Comparison of ENCODE assay signal across 13 cellular contexts in genomic region chr11:35622070-35622469, GRCh38. TPM values are rescaled to one million over a fixed set of nuclear protein-coding genes. Genes with fewer than 3 reads are reported as not detected.
DNase-seq lines count a peak whose midpoint lies in the region; ATAC-seq and TF ChIP-seq lines count a peak whose summit lies in the region.
"Had no signal": no experiment of that assay in that cellular context is flagged by ENCODE, and none has a peak within 500 bp of the region (broad histone marks: within the 10 kb centered on the region; RNA-seq: fewer than 3 reads in every experiment).

No MANE protein-coding gene starts in this region.

- no CpG with 5 or more reads among the region's 3 CpGs for WGBS in IMR-90 (ENCODE audit: extremely low coverage in 2 of 2, insufficient read length in 1 of 2), 2 experiments
- WGBS in mammary epithelial cell (ENCODE audit: low coverage, missing lambda C conversion rate) = 3% methylated on average over 3 of the region's 3 CpGs

- H2AK9ac ChIP-seq in IMR-90 (replicated peaks; ENCODE audit: low read depth, low read length, poor library complexity) = no peak overlapping the region

- peak overlapping the region in 1 of 2 experiments; percentile 78; a peak in 2 of 4 replicates for H4K8ac ChIP-seq in IMR-90 (ENCODE audit: low read depth in 2 of 2, low read length in 2 of 2)

- no peak for TF ChIP-seq POLR2A in IMR-90 (IDR thresholded peaks at IDR 0.05; ENCODE audit: low read depth, low read length)

- POLR2A ChIA-PET in IMR-90 (lab: Charles Lee; ENCODE audit: unreplicated experiment) = no interaction called here

- H4K5ac ChIP-seq in IMR-90 (ENCODE audit: low read depth, low read length) = no peak overlapping the region

- no peaks in the 10 kb centered on the region for H3K9me3 ChIP-seq in IMR-90 (ENCODE audit: control insufficient read depth, insufficient read depth, low read length)
- no peaks in the 10 kb centered on the region for H3K9me3 ChIP-seq in mammary epithelial cell (replicated peaks; ENCODE audit: insufficient read depth, low read length)

- no peak overlapping the region for H2AFZ ChIP-seq in IMR-90 (replicated peaks; ENCODE audit: low read length, poor library complexity)
- H2AFZ ChIP-seq in mammary epithelial cell (ENCODE audit: low read depth, low read length) = no peak overlapping the region

- peak overlapping the region; percentile 50 for H3K14ac ChIP-seq in IMR-90 (replicated peaks; ENCODE audit: low read depth, low read length)

- dilution Hi-C loops in IMR-90 (cut with HindIII; ENCODE audit: low sequenced_read_pairs, unreplicated experiment) = no loop called here
- dilution Hi-C loops in mammary epithelial cell (cut with HindIII; ENCODE audit: low sequenced_read_pairs) = no loop called here

- H3K23ac ChIP-seq in IMR-90 (ENCODE audit: low read depth, low read length) = peak overlapping the region; percentile 73

- H3K9ac ChIP-seq in IMR-90 (ENCODE audit: low read depth, low read length) (peak overlapping the region; percentile 32; the same call in 1 of the 2 replicates), mammary epithelial cell (ENCODE audit: insufficient read depth, low read length) (peak overlapping the region; percentile 86)

- peaks cover 9% of the 10 kb centered on the region for H3K9me1 ChIP-seq in IMR-90 (ENCODE audit: insufficient read depth, low read length)

- H2AK5ac ChIP-seq in IMR-90 (ENCODE audit: low read depth, low read length) = 0 out of 2 replicates have a peak overlapping the region, but pooled peaks have one; percentile 29

- H3K27me3 ChIP-seq in IMR-90 (ENCODE audit: control insufficient read depth, insufficient read depth, low read length) (no peaks in the 10 kb centered on the region), mammary epithelial cell (ENCODE audit: insufficient read depth, low read length) (no peaks in the 10 kb centered on the region)

- no peak for TF ChIP-seq RAD21 in IMR-90 (IDR thresholded peaks at IDR 0.05; ENCODE audit: low read length)

- peak overlapping the region; percentile 63; the same call in 2 of the 3 replicates for H2BK15ac ChIP-seq in IMR-90 (ENCODE audit: low read depth, low read length)

- H3K4ac ChIP-seq in IMR-90 (ENCODE audit: low read depth, low read length) = peak overlapping the region; percentile 31; the same call in 1 of the 2 replicates

- in situ Hi-C loops in IMR-90 (cut with MboI; ENCODE audit: low sequenced_read_pairs) (loop anchor here (25.0 kb wide), 1 partner anchor 840 kb away; no protein-coding TSS in a partner anchor), mammary epithelial cell (cut with MboI; ENCODE audit: low sequenced_read_pairs in 2 of 2) (loop anchor here in 1 of 2 donors (5.0 to 25.0 kb wide), 3 partner anchors 40 to 440 kb away; partner anchors contain the start of gene TRIM44)

- H2BK20ac ChIP-seq in IMR-90 (ENCODE audit: low read depth, low read length) = peak overlapping the region; percentile 47; the same call in 1 of the 2 replicates

- peak overlapping the region; percentile 69; the same call in 1 of the 2 replicates for H3K4me2 ChIP-seq in IMR-90 (ENCODE audit: low read depth, low read length)
- peak overlapping the region; percentile 95 for H3K4me2 ChIP-seq in mammary epithelial cell (ENCODE audit: insufficient read depth, low read depth, low read length)

- H3K79me1 ChIP-seq in IMR-90 (ENCODE audit: low read depth in 1 of 2, low read length in 2 of 2) = peaks cover 14 to 29% of the 10 kb centered on the region in 2 experiments

- no peaks in the 10 kb centered on the region; the same call in 1 of the 2 replicates for H4K20me1 ChIP-seq in IMR-90 (ENCODE audit: insufficient read depth, low read length)
- H4K20me1 ChIP-seq in mammary epithelial cell (ENCODE audit: insufficient read depth, low read length) = no peaks in the 10 kb centered on the region

- H3K4me3 ChIP-seq in AG09309 (ENCODE audit: control insufficient read depth, low read depth, low read length) (no peak overlapping the region), IMR-90 (ENCODE audit: insufficient read depth, low read depth, low read length) (no peak overlapping the region), mammary epithelial cell (replicated peaks in 1 of 3; ENCODE audit: insufficient read depth in 1 of 3, low read depth in 2 of 3, low read length in 3 of 3) (peak overlapping the region in 2 of 3 experiments; percentile 81 to 91)

- CTCF ChIA-PET in IMR-90 (lab: Yijun Ruan, JAX) (no interaction called here), mammary epithelial cell (lab: Charles Lee; ENCODE audit: low non-redundant PET) (no interaction called here)

- intact Hi-C loops in IMR-90 (cut with micrococcal nuclease) (loop anchor here (2.0 to 10.0 kb wide), 4 partner anchors 41 to 165 kb away; partner anchors contain the start of gene TRIM44), mammary epithelial cell (cut with micrococcal nuclease) (loop anchor here (5.0 kb wide), 1 partner anchor 60 kb away; no protein-coding TSS in a partner anchor)

- peak overlapping the region; percentile 10; the same call in 1 of the 2 replicates for H4K91ac ChIP-seq in IMR-90 (ENCODE audit: insufficient read depth, low read depth, low read length)

- H3K56ac ChIP-seq in IMR-90 (ENCODE audit: extremely low read depth, insufficient read depth, low read length) = no peak overlapping the region

- H3K4me1 ChIP-seq in IMR-90 (ENCODE audit: control insufficient read depth, insufficient read depth, low read length) (peaks cover 13% of the 10 kb centered on the region), mammary epithelial cell (ENCODE audit: insufficient read depth, low read length) (peaks cover 44% of the 10 kb centered on the region)

- BruUV-seq in IMR-90 (replicated peaks; lab: Mats Ljungman, UMichigan) (no TSS peak), mammary epithelial cell (replicated peaks; lab: Mats Ljungman, UMichigan) (no TSS peak)

- peak overlapping the region; percentile 80 for H2BK120ac ChIP-seq in IMR-90 (ENCODE audit: low read depth, low read length)

- peak overlapping the region; percentile 94 for H2BK5ac ChIP-seq in IMR-90 (ENCODE audit: low read depth, low read length, poor library complexity, severe bottlenecking)

- DNase-seq in AG09309 (ENCODE audit: low read depth) (peak; percentile 46), IMR-90 (peak; percentile 84), mammary epithelial cell (peak; percentile 86), kidney tubule cell (ENCODE audit: low spot score) (peak; percentile 85), NCI-H2171 (lab: John Stamatoyannopoulos, UW) (no peak), omental fat pad (ENCODE audit: low spot score) (no peak), COLO829 (ENCODE audit: low spot score) (no peak)
- DNase-seq: activated CD8-positive, alpha-beta memory T cell treated with anti-CD3 and anti-CD28 coated beads, Interleukin-2, amount 50 U/mL, for 48 hours; CD4-positive, alpha-beta T cell; cortex of kidney; left cardiac atrium; NCI-H345 had no signal

- peak overlapping the region; percentile 76; the same call in 1 of the 2 replicates for H3K18ac ChIP-seq in IMR-90 (ENCODE audit: low read depth, low read length)

- H3K36me3 ChIP-seq in IMR-90 (ENCODE audit: control insufficient read depth, insufficient read depth, low read length) = no peaks in the 10 kb centered on the region
- H3K36me3 ChIP-seq in mammary epithelial cell (ENCODE audit: insufficient read depth, low read length) = no peaks in the 10 kb centered on the region

- TF ChIP-seq CTCF in AG09309 (IDR thresholded peaks at IDR 0.05; ENCODE audit: control insufficient read depth, insufficient read depth, low read depth, low read length, missing control alignments) = no peak
- TF ChIP-seq CTCF in IMR-90 (conservative IDR thresholded peaks at IDR 0.05; ENCODE audit: low read depth, low read length) = no peak
- TF ChIP-seq CTCF in mammary epithelial cell (conservative IDR thresholded peaks at IDR 0.05 in 1 of 2, IDR thresholded peaks at IDR 0.05 in 1 of 2; ENCODE audit: extremely low read depth in 1 of 2, insufficient read depth in 1 of 2, low read depth in 1 of 2, low read length in 2 of 2) = no peak
- no peak for TF ChIP-seq CTCF in omental fat pad (IDR thresholded peaks at IDR 0.05)

- no peak overlapping the region for H3K27ac ChIP-seq in IMR-90 (ENCODE audit: insufficient read depth, low read length)
- peak overlapping the region; percentile 76 for H3K27ac ChIP-seq in mammary epithelial cell (ENCODE audit: insufficient read depth, low read depth, low read length)

- ATAC-seq in IMR-90 (ENCODE audit: low read depth) = peak; percentile 13; the same call in 1 of the 2 replicates
- ATAC-seq in omental fat pad (ENCODE audit: low FRiP score) = no peak
- no peak for ATAC-seq in HG03095 (IDR thresholded peaks at IDR 0.05; ENCODE audit: unreplicated experiment)
- ATAC-seq: left cardiac atrium had no signal

- H3K79me2 ChIP-seq in mammary epithelial cell (ENCODE audit: insufficient read depth, low read length) = peaks cover 38% of the 10 kb centered on the region

TF ChIP-seq in IMR-90, 13 proteins besides CTCF, POLR2A, EP300 and RAD21 (continues in another document):
- TF ChIP-seq ELK1 (IDR thresholded peaks at IDR 0.05; ENCODE audit: borderline replicate concordance, low read depth, low read length) = no peak

RNA-seq across cellular contexts. Expression of gene FJX1, which starts 3.8 kb away (rescaled TPM):
- 8.1 and 8.4 TPM in 2 replicates for total RNA-seq in IMR-90 (2012; rRNA removed)
- 11.2 and 14.2 TPM in 2 replicates for polyA plus RNA-seq in IMR-90 (2012; rRNA removed)
- 16.5 and 30.3 TPM in 2 replicates for polyA plus RNA-seq in IMR-90 (2012; cell fraction: cytosol; rRNA removed)
- 12.9 and 26.1 TPM in 2 replicates for polyA plus RNA-seq in IMR-90 (2012; cell fraction: nucleus; rRNA removed; ENCODE audit: low replicate concordance)
- 10 to 100 TPM; 38.5 to 53.8 TPM for total RNA-seq in mammary epithelial cell
- 20.4 TPM for polyA plus RNA-seq in mammary epithelial cell
- 12.6 TPM for polyA minus RNA-seq in mammary epithelial cell
- total RNA-seq in omental fat pad = 10 to 100 TPM in 2 of 4 donors, 1 to 10 TPM in 2; 3.3 to 48.4 (median 9.4) TPM
- total RNA-seq: CD4-positive, alpha-beta T cell had no signal

RNA-seq across cellular contexts. Expression of gene TRIM44, which starts 40.5 kb away (rescaled TPM):
- total RNA-seq in IMR-90 (2012; rRNA removed) (99.4 and 104 TPM in 2 replicates), mammary epithelial cell (10 to 100 TPM; 27.7 to 55.7 TPM), omental fat pad (10 to 100 TPM; 47.3 to 64.0 (median 52.1) TPM)
- polyA plus RNA-seq in IMR-90 (2012; rRNA removed) (43.8 and 50.7 TPM in 2 replicates), mammary epithelial cell (46.0 TPM)
- 14.3 and 35.8 TPM in 2 replicates for polyA plus RNA-seq in IMR-90 (2012; cell fraction: cytosol; rRNA removed)
- 14.1 and 56.8 TPM in 2 replicates for polyA plus RNA-seq in IMR-90 (2012; cell fraction: nucleus; rRNA removed; ENCODE audit: low replicate concordance)
- 211 TPM for polyA minus RNA-seq in mammary epithelial cell

Comparison
In these comparisons a context has a peak if more than half of its experiments do, and no peak if none do; other contexts are left out.
1. DNase-seq: peak in AG09309 (single experiment), IMR-90 (single experiment), mammary epithelial cell (single experiment) and kidney tubule cell (single experiment); none in NCI-H2171 (single experiment), omental fat pad (single experiment) and COLO829 (single experiment).
2. H3K4me3 ChIP-seq: peak in mammary epithelial cell (2 of 3); none in AG09309 (single experiment) and IMR-90 (single experiment).